ENCODE assay signal across 9 cellular contexts in the genomic region with DNA sequence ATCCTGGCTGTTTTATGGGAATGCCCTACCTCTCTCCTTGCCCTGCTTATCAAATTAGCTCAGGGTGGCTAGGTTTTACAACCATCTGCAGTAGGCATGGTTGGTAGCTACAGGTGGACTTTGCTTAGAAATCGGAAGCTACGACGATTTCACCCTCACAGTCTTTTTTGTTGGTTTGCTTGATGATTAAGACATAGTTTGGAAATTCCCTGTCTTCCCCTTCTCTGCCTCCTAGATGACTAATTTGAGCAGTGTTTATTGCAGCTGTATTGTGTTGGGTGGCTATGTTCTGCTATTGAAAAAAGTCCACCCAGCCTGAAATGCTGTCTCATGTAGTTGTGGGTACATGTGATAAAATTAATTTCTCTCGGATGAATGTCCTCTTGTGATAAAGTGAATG. TPM values are rescaled to one million over a fixed set of nuclear protein-coding genes. Genes with fewer than 3 reads are reported as not detected.
DNase-seq lines count a peak whose midpoint lies in the region; ATAC-seq, FAIRE-seq and TF ChIP-seq lines count a peak whose summit lies in the region.
"Had no signal": no experiment of that assay in that cellular context is flagged by ENCODE, and none has a peak within 500 bp of the region (broad histone marks: within the 10 kb centered on the region; RNA-seq: fewer than 3 reads in every experiment).

No MANE protein-coding gene starts in this region.

- H3K27me3 ChIP-seq in astrocyte (ENCODE audit: insufficient read depth, low read length) = no peaks in the 10 kb centered on the region

- no peaks in the 10 kb centered on the region for H3K27me3 Mint-ChIP-seq in astrocyte (ENCODE audit: low read depth, unreplicated experiment)

- TF ChIP-seq CTCF in GM13976 (IDR thresholded peaks at IDR 0.05; ENCODE audit: borderline replicate concordance, control extremely low read depth, extremely low read depth, insufficient read depth, missing control alignments) (no peak), astrocyte (IDR thresholded peaks at IDR 0.05; ENCODE audit: insufficient read depth, low read depth, low read length) (no peak)

- no peak overlapping the region for H3K27ac ChIP-seq in astrocyte (ENCODE audit: low read depth, low read length)
- H3K27ac ChIP-seq: parathyroid adenoma had no signal

- H3K79me2 ChIP-seq in astrocyte (ENCODE audit: insufficient read depth, low read length) = no peaks in the 10 kb centered on the region
- H3K79me2 ChIP-seq: parathyroid adenoma had no signal

- no peak overlapping the region for H3K9ac ChIP-seq in astrocyte (ENCODE audit: low read length)
- H3K9ac ChIP-seq: parathyroid adenoma had no signal

- peak overlapping the region; percentile 62 for H3K4me2 ChIP-seq in astrocyte (ENCODE audit: low read length)

- H3K36me3 Mint-ChIP-seq in astrocyte (ENCODE audit: low read depth, unreplicated experiment) = no peaks in the 10 kb centered on the region

- H4K20me1 ChIP-seq in astrocyte (ENCODE audit: insufficient read depth, low read length) = no peaks in the 10 kb centered on the region

- no peak for FAIRE-seq in astrocyte (lab: Jason Lieb, UNC)

- no peaks in the 10 kb centered on the region for H3K36me3 ChIP-seq in astrocyte (ENCODE audit: insufficient read depth, low read length)

- no peaks in the 10 kb centered on the region for H3K9me3 ChIP-seq in astrocyte (ENCODE audit: insufficient read depth, low read depth, low read length)

- H2AFZ ChIP-seq in astrocyte (ENCODE audit: low read depth, low read length) = no peak overlapping the region
- H2AFZ ChIP-seq: parathyroid adenoma had no signal

- no peaks in the 10 kb centered on the region for H3K9me3 Mint-ChIP-seq in astrocyte (ENCODE audit: unreplicated experiment)

- peaks cover 10% of the 10 kb centered on the region for H3K4me1 Mint-ChIP-seq in astrocyte (ENCODE audit: low read depth, unreplicated experiment)

- H3K27ac Mint-ChIP-seq in astrocyte (ENCODE audit: unreplicated experiment) = no peak overlapping the region

- ATAC-seq in HG03135 (IDR thresholded peaks at IDR 0.05; ENCODE audit: unreplicated experiment) = peak; percentile 70
- no peak for ATAC-seq in HG02970 (IDR thresholded peaks at IDR 0.05; ENCODE audit: low FRiP score, unreplicated experiment)

- DNase-seq in GM13976 (ENCODE audit: low spot score) (peak; percentile 33), astrocyte (ENCODE audit: low read depth) (peak; percentile 72), non-pigmented ciliary epithelial cell (ENCODE audit: low read depth) (peak; percentile 70), NCI-H1105 treated with DMSO at 0.1 percent for 48 hours (lab: John Stamatoyannopoulos, UW) (no peak), NCI-H187 (lab: John Stamatoyannopoulos, UW) (no peak)
- no peak for DNase-seq in activated effector memory CD4-positive, alpha-beta T cell treated with anti-CD3 and anti-CD28 coated beads, Interleukin-2, amount 50 U/mL, for 16 hours

- in situ Hi-C loops in GM13976 (cut with MboI; ENCODE audit: low sequenced_read_pairs, unreplicated experiment) = no loop called here

- peaks cover 3% of the 10 kb centered on the region for H3K4me1 ChIP-seq in astrocyte (ENCODE audit: insufficient read depth, low read length)
- H3K4me1 ChIP-seq: parathyroid adenoma had no signal

- H3K4me3 Mint-ChIP-seq in astrocyte (ENCODE audit: unreplicated experiment) = no peak overlapping the region

- no peak overlapping the region for H3K4me3 ChIP-seq in astrocyte (ENCODE audit: insufficient read depth, low read depth, low read length)

RNA-seq across cellular contexts. Expression of gene FYB1, which starts 37.1 kb away (rescaled TPM):
- total RNA-seq in astrocyte = 0.11 TPM in 1 of 2 replicates, not detected in the other

Comparison
In these comparisons a context has a peak if more than half of its experiments do, and no peak if none do; other contexts are left out.
1. DNase-seq: peak in GM13976 (single experiment), astrocyte (single experiment) and non-pigmented ciliary epithelial cell (single experiment); none in NCI-H1105 treated with DMSO at 0.1 percent for 48 hours (single experiment), NCI-H187 (0 of 2) and activated effector memory CD4-positive, alpha-beta T cell treated with anti-CD3 and anti-CD28 coated beads, Interleukin-2, amount 50 U/mL, for 16 hours (single experiment).